In genomic region chr5:11888221-11888620, GRCh38 we compare ENCODE assay signal across 31 cellular contexts. TPM values are rescaled to one million over a fixed set of nuclear protein-coding genes. Genes with fewer than 3 reads are reported as not detected.
"Had no signal": no experiment of that assay in that cellular context is flagged by ENCODE, and none has a peak within 500 bp of the region (broad histone marks: within the 10 kb centered on the region; RNA-seq: fewer than 3 reads in every experiment).

No MANE protein-coding gene starts in this region.

- H3K27ac ChIP-seq: colonic mucosa, epithelial cell of prostate, esophagus squamous epithelium, gastrocnemius medialis, heart right ventricle, left lung, lower lobe of right lung had no signal

- FAIRE-seq: endometrium, islet of Langerhans, keratinocyte had no signal

- H3K9me3 Mint-ChIP-seq: dendritic cell treated with granulocyte-macrophage colony-stimulating factor and Interleukin-4, amounts not matched to agents 40 ng/mL and 50 ng/mL, for 4 days had no signal

- ATAC-seq: effector memory CD8-positive, alpha-beta T cell; esophagus mucosa; gastrocnemius medialis; heart right ventricle; left cardiac atrium; left lung; left ventricle myocardium superior; lower lobe of right lung; mucosa of descending colon had no signal

- DNase-seq: colonic mucosa; cortex of kidney; effector CD8-positive, alpha-beta T cell; effector memory CD8-positive, alpha-beta T cell; endodermal cell; erythroblast; esophagus squamous epithelium; foreskin fibroblast; foreskin melanocyte; gastrocnemius medialis; glutamatergic neuron; head of caudate nucleus; heart right ventricle; hippocampal formation; left cardiac atrium; left lung; left ventricle myocardium superior; lower lobe of right lung; mesenchymal stem cell; mucosa of descending colon; naive B cell had no signal

- H3K4me3 Mint-ChIP-seq: dendritic cell treated with granulocyte-macrophage colony-stimulating factor and Interleukin-4, amounts not matched to agents 40 ng/mL and 50 ng/mL, for 4 days; effector memory CD8-positive, alpha-beta T cell; endodermal cell; mesothelial cell of epicardium; naive B cell had no signal

- H3K4me1 Mint-ChIP-seq: endodermal cell, mesothelial cell of epicardium, naive B cell had no signal

- H3K27ac Mint-ChIP-seq: dendritic cell treated with granulocyte-macrophage colony-stimulating factor and Interleukin-4, amounts not matched to agents 40 ng/mL and 50 ng/mL, for 4 days; effector memory CD8-positive, alpha-beta T cell; endodermal cell; mesothelial cell of epicardium; naive B cell had no signal

- H3K36me3 Mint-ChIP-seq: mesothelial cell of epicardium, naive B cell had no signal

- H3K27me3 Mint-ChIP-seq: dendritic cell treated with granulocyte-macrophage colony-stimulating factor and Interleukin-4, amounts not matched to agents 40 ng/mL and 50 ng/mL, for 4 days; effector memory CD8-positive, alpha-beta T cell; naive B cell had no signal

RNA-seq across cellular contexts. Expression of gene CTNND2, which starts 16.0 kb away (rescaled TPM):
- total RNA-seq: dermis microvascular lymphatic vessel endothelial cell, esophagus mucosa, glomerular endothelial cell, lung microvascular endothelial cell had no signal
